Comparison of ENCODE assay signal across 8 cellular contexts in the genomic region with DNA sequence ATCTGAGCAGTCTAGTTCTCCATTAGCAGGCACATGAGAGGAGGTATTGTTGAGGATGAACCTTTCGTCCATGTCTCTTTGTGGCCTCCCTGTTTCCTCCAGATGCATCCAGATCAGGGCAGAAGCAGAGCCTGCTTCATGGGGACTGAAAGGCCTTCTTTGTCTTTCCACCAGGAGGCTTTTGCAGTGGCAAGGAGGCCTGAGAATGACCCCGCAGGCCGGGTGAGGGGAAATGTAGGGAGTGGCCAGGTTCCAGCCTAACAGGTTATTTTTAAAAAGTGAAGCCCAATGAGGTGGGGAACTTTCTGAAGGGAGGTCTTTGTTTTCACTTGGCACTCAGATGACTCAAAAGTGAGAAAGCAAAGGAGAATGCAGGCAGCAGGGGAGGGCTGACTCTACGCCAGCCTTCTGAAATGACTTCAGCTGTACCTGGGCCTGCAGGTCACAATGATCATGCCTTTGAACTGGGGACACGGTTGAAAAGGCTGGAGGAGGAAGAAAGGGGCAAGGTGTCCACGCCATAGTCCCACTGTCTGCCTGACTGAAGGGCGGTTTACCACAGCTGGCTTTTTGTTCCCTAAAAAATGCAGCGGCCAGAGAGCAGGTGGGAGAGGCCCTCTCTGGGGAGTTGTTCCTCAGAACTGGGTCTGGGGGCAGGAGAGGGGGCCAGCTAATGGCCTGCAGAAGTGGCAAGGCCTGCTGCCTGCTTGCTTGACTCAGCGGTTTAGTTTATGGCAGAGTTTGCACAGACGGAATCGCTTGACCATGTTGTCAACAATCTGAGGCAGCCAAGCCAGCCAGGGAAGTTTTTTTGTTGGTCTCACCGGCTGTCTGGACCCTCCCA. TPM values are rescaled to one million over a fixed set of nuclear protein-coding genes. Genes with fewer than 3 reads are reported as not detected.
DNase-seq lines count a peak whose midpoint lies in the region; ATAC-seq, FAIRE-seq and TF ChIP-seq lines count a peak whose summit lies in the region.

No MANE protein-coding gene starts in this region.

- H3K27ac ChIP-seq in GM12878 (ENCODE audit: control insufficient read depth, insufficient read depth): no peak overlapping the region
- peak overlapping the region in 1 of 2 donors; percentile 87 for H3K27ac ChIP-seq in lung (ENCODE audit: low read depth in 1 of 2, low read length in 1 of 2)

- WGBS in GM12878 (ENCODE audit: insufficient coverage, insufficient replicate concordance, low lambda C conversion rate, missing lambda C conversion rate): 5% methylated on average over 12 of the region's 12 CpGs
- 18 to 36% methylated on average over 11 to 12 of the region's 12 CpGs for WGBS in lung, 2 donors

- H3K36me3 ChIP-seq in GM12878 (ENCODE audit: control insufficient read depth in 2 of 2, insufficient read depth in 2 of 2, low read length in 1 of 2) (no peaks in the 10 kb centered on the region), lung (ENCODE audit: control insufficient read depth in 2 of 2, insufficient read depth in 2 of 2, low read length in 2 of 2) (no peaks in the 10 kb centered on the region)

- no peak overlapping the region for H3K9ac ChIP-seq in GM12878 (ENCODE audit: control insufficient read depth, insufficient read depth, low read length)

- SMC1A ChIA-PET in GM12878 (lab: Charles Lee; ENCODE audit: uncharacterized antibody, unreplicated experiment): interaction anchor here (0.6 to 13.7 kb wide), 17 partner anchors 9 to 157 kb away, joined by 3 to 307 read pairs (median 7); partner anchors contain the start of gene CMTM7

- H3K4me1 ChIP-seq in GM12878 (ENCODE audit: control insufficient read depth, insufficient read depth, low read length): peaks cover 35% of the 10 kb centered on the region
- peaks cover 19 to 32% of the 10 kb centered on the region in 2 donors for H3K4me1 ChIP-seq in lung (ENCODE audit: control insufficient read depth in 2 of 2, insufficient read depth in 2 of 2, low read length in 2 of 2)

- H3K4me3 ChIP-seq in GM12878 (no peak overlapping the region), lung (no peak overlapping the region)

- intact Hi-C loops in GM12878 (cut with micrococcal nuclease; ENCODE audit: unreplicated experiment): loop anchor here (1.0 to 5.0 kb wide), 3 partner anchors 19 to 82 kb away; partner anchors contain the start of gene CMTM6

- TF ChIP-seq CTCF in GM12878 (IDR thresholded peaks at IDR 0.05 in 2 of 3, conservative IDR thresholded peaks at IDR 0.05 in 1 of 3; ENCODE audit: control insufficient read depth in 2 of 3, extremely low read depth in 1 of 3, insufficient read depth in 1 of 3, low read depth in 3 of 3, low read length in 3 of 3) (peak in 1 of 3 experiments; percentile 22; a peak in 2 of 6 replicates), lung (IDR thresholded peaks at IDR 0.05; ENCODE audit: control extremely low read depth, extremely low read depth) (no peak)

- no peak for TF ChIP-seq POLR2A in GM12878 (IDR thresholded peaks at IDR 0.05; ENCODE audit: low read depth, low read length)

- FAIRE-seq in GM12878 (lab: Jason Lieb, UNC) (peak; percentile 95), urothelium cell line (lab: Jason Lieb, UNC) (no peak)

- RAD21 ChIA-PET in GM12878 (lab: Charles Lee; ENCODE audit: unreplicated experiment): interaction anchor here (1.0 to 13.1 kb wide), 13 partner anchors 9 to 77 kb away, joined by 3 to 187 read pairs (median 5); no protein-coding TSS in a partner anchor

- in situ Hi-C loops in GM12878 (cut with MboI): no loop called here

- H3K27me3 ChIP-seq in GM12878 (replicated peaks in 1 of 2; ENCODE audit: control insufficient read depth in 2 of 2, insufficient read depth in 2 of 2, low read length in 1 of 2) (no peaks in the 10 kb centered on the region), lung (ENCODE audit: control insufficient read depth, insufficient read depth) (no peaks in the 10 kb centered on the region)

- POLR2A ChIA-PET in GM12878 (lab: Charles Lee): interaction anchor here (0.9 to 11.8 kb wide), 6 partner anchors 10 to 82 kb away, joined by 3 to 158 read pairs (median 4); partner anchors contain the start of gene CMTM6

- TF ChIP-seq EP300 in GM12878 (IDR thresholded peaks at IDR 0.05; ENCODE audit: borderline replicate concordance in 1 of 2, control insufficient read depth in 1 of 2, low read depth in 2 of 2, low read length in 2 of 2): peak; percentile 68 to 89; a peak in 3 of 4 replicates

- no peaks in the 10 kb centered on the region for H3K79me2 ChIP-seq in GM12878 (ENCODE audit: control insufficient read depth, insufficient read depth, low read length)

- DNase-seq in activated effector memory CD4-positive, alpha-beta T cell treated with anti-CD3 and anti-CD28 coated beads, Interleukin-2, amount 50 U/mL, for 16 hours: peak; percentile 70
- no peak for DNase-seq in activated effector memory CD4-positive, alpha-beta T cell treated with Interleukin-2 at 50 U/mL for 16 hours
- peak; percentile 90 for DNase-seq in M059J (ENCODE audit: low read depth)
- peak; percentile 56 for DNase-seq in GM12878 (ENCODE audit: low read depth, low spot score)
- no peak for DNase-seq in lung (ENCODE audit: low spot score)
- DNase-seq in urothelium cell line (ENCODE audit: low spot score): peak; percentile 86
- no peak for DNase-seq in hippocampal formation (lab: John Stamatoyannopoulos, UW)

- H2AFZ ChIP-seq in GM12878 (ENCODE audit: control insufficient read depth, low read depth, low read length): no peak overlapping the region

- ATAC-seq in HG02571 (IDR thresholded peaks at IDR 0.05; ENCODE audit: unreplicated experiment): peak; percentile 56
- ATAC-seq in GM12878: peak; percentile 91
- ATAC-seq in lung (ENCODE audit: insufficient read depth, low FRiP score): peak; percentile 19

- no peaks in the 10 kb centered on the region; the same call in 2 of the 3 replicates for H3K9me3 ChIP-seq in GM12878 (replicated peaks; ENCODE audit: control insufficient read depth, insufficient read depth, low read length)
- no peaks in the 10 kb centered on the region for H3K9me3 ChIP-seq in lung (ENCODE audit: control insufficient read depth in 2 of 2, insufficient read depth in 1 of 2, low read length in 1 of 2)

- no peaks in the 10 kb centered on the region for H4K20me1 ChIP-seq in GM12878 (ENCODE audit: control insufficient read depth, insufficient read depth)

- H3K4me2 ChIP-seq in GM12878 (ENCODE audit: control insufficient read depth, insufficient read depth): peak overlapping the region; percentile 24

- TF ChIP-seq RAD21 in GM12878 (IDR thresholded peaks at IDR 0.05; ENCODE audit: insufficient read depth, low read depth, low read length): peak; percentile 48

- CTCF ChIA-PET in GM12878 (lab: Yijun Ruan, JAX): interaction anchor here (0.8 to 6.6 kb wide), 15 partner anchors 9 to 81 kb away, joined by 3 to 41 read pairs (median 4); no protein-coding TSS in a partner anchor

- BruUV-seq in GM12878 (replicated peaks; lab: Mats Ljungman, UMichigan): no TSS peak

TF ChIP-seq in GM12878, 131 proteins besides CTCF, POLR2A, EP300 and RAD21 (continues in another document):
- TF ChIP-seq FOXK2 (IDR thresholded peaks at IDR 0.05) (no peak), BCL11A (IDR thresholded peaks at IDR 0.05; ENCODE audit: low read depth, low read length) (0 out of 2 replicates have a peak, but pooled peaks have one; percentile 58), EED (IDR thresholded peaks at IDR 0.05; ENCODE audit: low read depth) (peak; percentile 90), CREB1 (IDR thresholded peaks at IDR 0.05; ENCODE audit: low read depth) (peak; percentile 68), NFIC (IDR thresholded peaks at IDR 0.05; ENCODE audit: low read depth, low read length) (peak; percentile 94), PAX5 (IDR thresholded peaks at IDR 0.05; ENCODE audit: borderline replicate concordance, low read depth, low read length) (peak; percentile 94), MAX (IDR thresholded peaks at IDR 0.05; ENCODE audit: low read depth, low read length) (no peak), ZNF207 (IDR thresholded peaks at IDR 0.05; ENCODE audit: borderline replicate concordance) (no peak), CBX3 (IDR thresholded peaks at IDR 0.05; ENCODE audit: borderline replicate concordance, low read depth) (no peak), NBN (IDR thresholded peaks at IDR 0.05) (peak; percentile 84), DPF2 (IDR thresholded peaks at IDR 0.05) (peak; percentile 96), IKZF2 (IDR thresholded peaks at IDR 0.05) (peak; percentile 96), BHLHE40 (IDR thresholded peaks at IDR 0.05; ENCODE audit: borderline replicate concordance in 1 of 2, low read depth in 2 of 2, low read length in 1 of 2) (peak; percentile 4 to 73; a peak in 2 of 4 replicates), TAF1 (IDR thresholded peaks at IDR 0.05; ENCODE audit: borderline replicate concordance, low read depth, low read length) (0 out of 2 replicates have a peak, but pooled peaks have one; percentile 24)

RNA-seq across cellular contexts. Expression of gene CMTM7, which starts 28.7 kb away (rescaled TPM):
- 13.3 and 14.7 TPM in 2 replicates for total RNA-seq in M059J (2014; rRNA removed; shearing (Covaris generic))
- 49.6 and 52.0 TPM in 2 replicates for total RNA-seq in GM12878 (2013; cell fraction: nucleolus; rRNA removed)
- 7.2 and 9.9 TPM in 2 replicates for total RNA-seq in GM12878 (2014; rRNA removed)
- total RNA-seq in GM12878 (2014; rRNA removed; fragmentation: Illumina TruSeq; extraction: Trizol): 8.6 and 9.7 TPM in 2 replicates
- 12.5 and 13.7 TPM in 2 replicates for total RNA-seq in GM12878 (2021)
- 2.1 TPM for polyA plus RNA-seq in GM12878 (2011; ENCODE audit: low read depth)
- 23.2 and 30.5 TPM in 2 replicates for polyA plus RNA-seq in GM12878 (2011; rRNA removed)
- polyA plus RNA-seq in GM12878 (2011; cell fraction: cytosol; rRNA removed): 39.6 and 41.5 TPM in 2 replicates
- polyA plus RNA-seq in GM12878 (2011; cell fraction: nucleus; rRNA removed): 32.7 and 36.0 TPM in 2 replicates
- polyA plus RNA-seq in GM12878 (2012): 1.5 and 2.9 TPM in 2 replicates
- 16.7 and 21.0 TPM in 2 replicates for polyA plus RNA-seq in GM12878 (2014; fragmentation: Illumina TruSeq; extraction: Trizol)
- polyA plus RNA-seq in GM12878 (2014; fragmentation: Nextera tagmentation; extraction: Ambion mirVana): 10 to 100 TPM in 1 of 2 experiments, 1 to 10 TPM in 1; 3.7 to 12.0 TPM
- 15.4 and 15.6 TPM in 2 replicates for polyA plus RNA-seq in GM12878 (2014; rRNA removed)
- polyA plus RNA-seq in GM12878 (2016; fragmentation: Nextera tagmentation; extraction: Ambion mirVana): 10 to 100 TPM; 29.5 to 36.4 TPM
- polyA minus RNA-seq in GM12878 (2011; rRNA and poly(A)+ RNA removed): 11.0 and 21.9 TPM in 2 replicates
- polyA minus RNA-seq in GM12878 (2011; cell fraction: cytosol; rRNA and poly(A)+ RNA removed): 12.0 and 15.0 TPM in 2 replicates
- polyA minus RNA-seq in GM12878 (2011; cell fraction: nucleus; rRNA and poly(A)+ RNA removed): 13.4 and 19.5 TPM in 2 replicates
- total RNA-seq in lung: 10 to 100 TPM; 41.6 to 46.0 TPM
- polyA plus RNA-seq in lung: 10 to 100 TPM; 33.1 to 46.8 TPM

Comparison
In these comparisons a context has a peak if more than half of its experiments do, and no peak if none do; other contexts are left out.
1. DNase-seq: peak in activated effector memory CD4-positive, alpha-beta T cell treated with anti-CD3 and anti-CD28 coated beads, Interleukin-2, amount 50 U/mL, for 16 hours (single experiment), M059J (single experiment), GM12878 (single experiment) and urothelium cell line (single experiment); none in activated effector memory CD4-positive, alpha-beta T cell treated with Interleukin-2 at 50 U/mL for 16 hours (single experiment), lung (single experiment) and hippocampal formation (0 of 2).
2. ATAC-seq: peak in every context shown above with its lines; median percentile 91 in GM12878; 56 in HG02571; 19 in lung.